12 cellular contexts compared by ENCODE assay signal in the genomic region with DNA sequence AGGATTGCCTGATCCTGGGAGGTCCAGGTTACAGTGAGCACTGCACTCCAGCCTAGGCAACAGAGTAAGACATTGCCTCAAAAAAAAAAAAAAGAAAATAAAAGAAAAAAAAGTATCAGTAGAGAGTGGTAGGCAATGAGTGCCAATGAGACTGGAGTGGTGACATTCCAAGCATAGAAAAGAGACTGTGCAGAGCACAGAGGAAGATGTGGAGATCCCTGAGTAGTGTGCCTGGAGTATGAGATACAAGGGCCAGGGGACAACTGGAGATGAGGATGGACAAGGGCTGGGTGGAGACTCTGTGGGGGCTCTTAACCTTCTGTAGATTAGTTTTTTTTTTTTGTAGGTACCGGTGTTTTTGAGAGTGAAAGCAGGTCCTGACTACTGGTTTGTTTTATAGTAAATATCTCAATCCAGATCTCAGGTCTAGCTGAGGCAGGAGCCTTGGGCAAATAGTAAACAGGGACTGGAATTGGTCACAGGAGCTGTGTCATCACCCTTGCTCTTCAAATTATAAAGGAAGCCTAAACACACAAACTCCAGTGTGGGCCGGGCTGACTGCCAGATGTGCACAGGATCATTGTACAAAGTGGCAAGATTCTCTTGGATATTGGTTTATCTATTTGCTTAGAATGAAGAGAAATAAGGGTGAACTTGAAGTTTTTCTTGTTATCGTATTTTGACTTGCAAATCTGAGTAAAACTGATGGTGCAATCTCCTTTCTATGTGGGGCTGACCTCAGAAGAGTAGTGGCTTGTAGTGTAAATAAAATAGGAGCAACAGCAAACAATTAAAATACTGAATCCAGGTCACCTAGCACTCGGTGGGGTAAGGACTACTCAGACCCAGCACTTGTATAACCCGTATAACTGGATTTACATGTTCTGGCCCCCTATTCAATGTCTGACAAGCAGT.
DNase-seq lines count a peak whose midpoint lies in the region; ATAC-seq, FAIRE-seq and TF ChIP-seq lines count a peak whose summit lies in the region.
"Had no signal": no experiment of that assay in that cellular context is flagged by ENCODE, and none has a peak within 500 bp of the region (broad histone marks: within the 10 kb centered on the region; RNA-seq: fewer than 3 reads in every experiment).

No MANE protein-coding gene starts in this region.

- H3K27me3 ChIP-seq in HUES48 (ENCODE audit: control insufficient read depth, insufficient read depth, low read length) = no peaks in the 10 kb centered on the region

- no peak for FAIRE-seq in A549 (lab: Jason Lieb, UNC)

- H3K4me3 ChIP-seq in A549 = no peak overlapping the region
- H3K4me3 ChIP-seq in HUES48 (ENCODE audit: low read depth, low read length) = no peak overlapping the region
- H3K4me3 ChIP-seq: SK-N-MC had no signal

- H3K9me3 ChIP-seq in A549 = no peaks in the 10 kb centered on the region
- no peaks in the 10 kb centered on the region for H3K9me3 ChIP-seq in HUES48 (ENCODE audit: control insufficient read depth, insufficient read depth, low read length)

- peak; percentile 36 to 84 for DNase-seq in A549 (ENCODE audit: low read depth in 1 of 2, low spot score in 1 of 2)
- peak; percentile 46 for DNase-seq in RPMI7951 (ENCODE audit: low read depth)
- peak; percentile 18 for DNase-seq in kidney tubule cell (ENCODE audit: low spot score)
- no peak for DNase-seq in T-helper 2 cell treated with Interferon-gamma antibody and Interleukin-4, amounts not matched to agents 5 μg/mL and 100 μg/mL, for 36 hours (ENCODE audit: low spot score)
- DNase-seq in cardiac septum (ENCODE audit: low spot score) = no peak
- DNase-seq: activated CD4-positive, alpha-beta T cell treated with anti-CD3 and anti-CD28 coated beads, Interleukin-2, amount 10 ng/mL, durations not matched to agents 7 days and 5 days; activated naive CD4-positive, alpha-beta T cell; GOT3 had no signal

- TF ChIP-seq POLR2A in A549 (IDR thresholded peaks at IDR 0.05; ENCODE audit: low read length) = no peak

- CTCF ChIA-PET in A549 (lab: Yijun Ruan, JAX) = interaction anchor here (1.2 kb wide), 1 partner anchor 1174 kb away, joined by 3 read pairs; no protein-coding TSS in a partner anchor

- peak overlapping the region; percentile 74 to 89 for H3K27ac ChIP-seq in A549
- peak overlapping the region; percentile 55 for H3K27ac ChIP-seq in HUES48 (ENCODE audit: low read depth, low read length)
- H3K27ac ChIP-seq: SK-N-MC had no signal

- peaks cover 4% of the 10 kb centered on the region for H3K4me1 Mint-ChIP-seq in T-helper 2 cell treated with Interferon-gamma antibody and Interleukin-4, amounts not matched to agents 5 μg/mL and 100 μg/mL, for 36 hours (ENCODE audit: low read depth)
- H3K4me1 Mint-ChIP-seq: activated CD4-positive, alpha-beta T cell treated with anti-CD3 and anti-CD28 coated beads, Interleukin-2, amount 10 ng/mL, durations not matched to agents 7 days and 5 days had no signal

- no peak overlapping the region for H3K27ac Mint-ChIP-seq in T-helper 2 cell treated with Interferon-gamma antibody and Interleukin-4, amounts not matched to agents 5 μg/mL and 100 μg/mL, for 36 hours
- H3K27ac Mint-ChIP-seq: activated CD4-positive, alpha-beta T cell treated with anti-CD3 and anti-CD28 coated beads, Interleukin-2, amount 10 ng/mL, durations not matched to agents 7 days and 5 days had no signal

- H3K27me3 Mint-ChIP-seq in T-helper 2 cell treated with Interferon-gamma antibody and Interleukin-4, amounts not matched to agents 5 μg/mL and 100 μg/mL, for 36 hours (ENCODE audit: low read depth) = peaks cover 2% of the 10 kb centered on the region

- no peaks in the 10 kb centered on the region for H3K36me3 ChIP-seq in HUES48 (ENCODE audit: control insufficient read depth, insufficient read depth, low read length)

- peaks cover 71% of the 10 kb centered on the region for H3K4me1 ChIP-seq in A549
- H3K4me1 ChIP-seq in HUES48 (ENCODE audit: control insufficient read depth, insufficient read depth, low read length) = peaks cover 86% of the 10 kb centered on the region

- no peaks in the 10 kb centered on the region for H3K9me3 Mint-ChIP-seq in T-helper 2 cell treated with Interferon-gamma antibody and Interleukin-4, amounts not matched to agents 5 μg/mL and 100 μg/mL, for 36 hours
- H3K9me3 Mint-ChIP-seq: activated CD4-positive, alpha-beta T cell treated with anti-CD3 and anti-CD28 coated beads, Interleukin-2, amount 10 ng/mL, durations not matched to agents 7 days and 5 days had no signal

- ATAC-seq in A549 (peak; percentile 86), GM19023 (IDR thresholded peaks at IDR 0.05; ENCODE audit: unreplicated experiment) (no peak), HG03280 (IDR thresholded peaks at IDR 0.05; ENCODE audit: unreplicated experiment) (no peak)

- no peak overlapping the region for H3K4me3 Mint-ChIP-seq in T-helper 2 cell treated with Interferon-gamma antibody and Interleukin-4, amounts not matched to agents 5 μg/mL and 100 μg/mL, for 36 hours
- H3K4me3 Mint-ChIP-seq: activated CD4-positive, alpha-beta T cell treated with anti-CD3 and anti-CD28 coated beads, Interleukin-2, amount 10 ng/mL, durations not matched to agents 7 days and 5 days had no signal

- peak in 1 of 2 experiments; percentile 53; a peak in 3 of 5 replicates for TF ChIP-seq RAD21 in A549 (conservative IDR thresholded peaks at IDR 0.05 in 1 of 2, IDR thresholded peaks at IDR 0.05 in 1 of 2)

- intact Hi-C loops in cardiac septum (cut with DNase I) = no loop called here

- POLR2A ChIA-PET in A549 (lab: Yijun Ruan, JAX) = interaction anchor here (0.7 to 1.2 kb wide), 2 partner anchors 145 to 194 kb away, joined by 3 to 4 read pairs; partner anchors contain the start of gene SOX4

- H3K9ac ChIP-seq in HUES48 (ENCODE audit: low read depth, low read length) = no peak overlapping the region

- H3K36me3 Mint-ChIP-seq in T-helper 2 cell treated with Interferon-gamma antibody and Interleukin-4, amounts not matched to agents 5 μg/mL and 100 μg/mL, for 36 hours (ENCODE audit: low read depth) = no peaks in the 10 kb centered on the region

- peak; percentile 53 to 80; a peak in 3 of 5 replicates for TF ChIP-seq EP300 in A549 (IDR thresholded peaks at IDR 0.05)

- H3K4me2 ChIP-seq in A549 = peak overlapping the region; percentile 68

- 0% methylated on average over 5 of the region's 5 CpGs for WGBS in A549 (ENCODE audit: missing lambda C conversion rate)

- TF ChIP-seq CTCF in A549 (IDR thresholded peaks at IDR 0.05) = no peak

TF ChIP-seq in A549, 52 proteins besides CTCF, POLR2A, EP300 and RAD21:
- TF ChIP-seq GATA3 (IDR thresholded peaks at IDR 0.05; ENCODE audit: borderline replicate concordance) (peak; percentile 89), KDM1A (IDR thresholded peaks at IDR 0.05; ENCODE audit: low read depth) (no peak), JUNB (IDR thresholded peaks at IDR 0.05) (peak; percentile 67), CEBPB (IDR thresholded peaks at IDR 0.05) (peak; percentile 77), JUN (IDR thresholded peaks at IDR 0.05) (peak; percentile 62 to 77; a peak in 3 of 5 replicates), FOSL2 (IDR thresholded peaks at IDR 0.05) (no peak), FOSL2 (CRISPR knock-in tag; IDR thresholded peaks at IDR 0.05) (peak; percentile 63), SREBF2 (IDR thresholded peaks at IDR 0.05) (no peak), NPAS2 (CRISPR knock-in tag; IDR thresholded peaks at IDR 0.05; ENCODE audit: borderline replicate concordance) (no peak), MAX (IDR thresholded peaks at IDR 0.05) (peak; percentile 38; the same call in 1 of the 2 replicates)
- TF ChIP-seq, protein P1, sequence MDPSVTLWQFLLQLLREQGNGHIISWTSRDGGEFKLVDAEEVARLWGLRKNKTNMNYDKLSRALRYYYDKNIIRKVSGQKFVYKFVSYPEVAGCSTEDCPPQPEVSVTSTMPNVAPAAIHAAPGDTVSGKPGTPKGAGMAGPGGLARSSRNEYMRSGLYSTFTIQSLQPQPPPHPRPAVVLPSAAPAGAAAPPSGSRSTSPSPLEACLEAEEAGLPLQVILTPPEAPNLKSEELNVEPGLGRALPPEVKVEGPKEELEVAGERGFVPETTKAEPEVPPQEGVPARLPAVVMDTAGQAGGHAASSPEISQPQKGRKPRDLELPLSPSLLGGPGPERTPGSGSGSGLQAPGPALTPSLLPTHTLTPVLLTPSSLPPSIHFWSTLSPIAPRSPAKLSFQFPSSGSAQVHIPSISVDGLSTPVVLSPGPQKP (IDR thresholded peaks at IDR 0.05; ENCODE audit: low read depth, low read length) = no peak
- TF ChIP-seq, protein P2, sequence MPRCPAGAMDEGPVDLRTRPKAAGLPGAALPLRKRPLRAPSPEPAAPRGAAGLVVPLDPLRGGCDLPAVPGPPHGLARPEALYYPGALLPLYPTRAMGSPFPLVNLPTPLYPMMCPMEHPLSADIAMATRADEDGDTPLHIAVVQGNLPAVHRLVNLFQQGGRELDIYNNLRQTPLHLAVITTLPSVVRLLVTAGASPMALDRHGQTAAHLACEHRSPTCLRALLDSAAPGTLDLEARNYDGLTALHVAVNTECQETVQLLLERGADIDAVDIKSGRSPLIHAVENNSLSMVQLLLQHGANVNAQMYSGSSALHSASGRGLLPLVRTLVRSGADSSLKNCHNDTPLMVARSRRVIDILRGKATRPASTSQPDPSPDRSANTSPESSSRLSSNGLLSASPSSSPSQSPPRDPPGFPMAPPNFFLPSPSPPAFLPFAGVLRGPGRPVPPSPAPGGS (IDR thresholded peaks at IDR 0.05) = peak; percentile 87; the same call in 1 of the 3 replicates

Comparison
In these comparisons a context has a peak if more than half of its experiments do, and no peak if none do; other contexts are left out.
1. ATAC-seq: peak in A549 (2 of 2); none in GM19023 (single experiment) and HG03280 (single experiment).
2. DNase-seq: peak in A549 (2 of 2), RPMI7951 (single experiment) and kidney tubule cell (single experiment); none in T-helper 2 cell treated with Interferon-gamma antibody and Interleukin-4, amounts not matched to agents 5 μg/mL and 100 μg/mL, for 36 hours (single experiment) and cardiac septum (single experiment).